ENCODE assay signal across 13 cellular contexts in the genomic region with DNA sequence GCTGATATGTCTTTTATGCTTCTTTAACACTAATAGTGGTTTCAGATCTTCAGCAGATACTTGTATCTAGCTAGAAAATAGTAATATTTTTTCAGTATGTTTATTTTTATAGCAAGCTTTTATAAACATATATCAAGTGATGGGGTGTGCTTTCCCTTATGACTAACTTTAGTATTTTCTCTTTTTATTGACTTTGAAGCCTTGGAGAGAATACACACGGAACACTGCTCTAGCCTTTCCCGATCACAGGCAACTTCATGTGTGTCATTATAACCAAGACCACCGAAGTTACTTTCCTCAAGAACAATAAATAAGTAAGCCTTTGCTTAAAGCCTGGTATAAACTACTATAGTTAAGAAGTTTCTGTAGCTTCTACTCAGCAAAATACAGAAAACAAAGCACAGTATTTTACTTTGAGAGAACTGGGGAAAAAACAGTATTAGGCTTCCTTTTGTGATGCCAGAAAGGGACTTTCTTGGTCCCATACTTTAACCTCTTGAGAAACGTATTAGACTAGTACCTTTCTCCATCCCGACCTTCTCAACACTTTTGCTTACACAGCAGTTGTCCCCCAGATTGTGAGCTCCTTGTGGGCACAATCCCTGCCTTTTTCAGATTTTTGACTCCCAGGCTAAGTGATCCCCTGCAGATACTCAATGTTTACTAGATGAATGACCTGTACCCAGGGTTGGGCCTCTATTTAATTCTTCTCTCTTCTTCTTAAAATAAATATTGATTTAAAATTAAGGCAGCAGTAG. TPM values are rescaled to one million over a fixed set of nuclear protein-coding genes. Genes with fewer than 3 reads are reported as not detected.
DNase-seq lines count a peak whose midpoint lies in the region; ATAC-seq, FAIRE-seq and TF ChIP-seq lines count a peak whose summit lies in the region.
"Had no signal": no experiment of that assay in that cellular context is flagged by ENCODE, and none has a peak within 500 bp of the region (broad histone marks: within the 10 kb centered on the region; RNA-seq: fewer than 3 reads in every experiment).

No MANE protein-coding gene starts in this region.

- no peak overlapping the region for H3K9ac ChIP-seq in astrocyte (ENCODE audit: low read length)

- H3K36me3 Mint-ChIP-seq in astrocyte (ENCODE audit: low read depth, unreplicated experiment) = no peaks in the 10 kb centered on the region
- no peaks in the 10 kb centered on the region for H3K36me3 Mint-ChIP-seq in mesothelial cell of epicardium

- FAIRE-seq in A549 (lab: Jason Lieb, UNC) = no peak
- no peak for FAIRE-seq in astrocyte (lab: Jason Lieb, UNC)

- no peak for DNase-seq in A549 (ENCODE audit: low read depth in 1 of 2, low spot score in 1 of 2)
- DNase-seq in HCEC 1CT = peak; percentile 25
- DNase-seq in astrocyte (ENCODE audit: low read depth) = no peak
- no peak for DNase-seq in mesothelial cell of epicardium (ENCODE audit: low spot score in 2 of 2, unreplicated experiment in 2 of 2)
- no peak for DNase-seq in GM10248 (ENCODE audit: extremely low spot score)
- no peak for DNase-seq in inferior parietal cortex (ENCODE audit: extremely low spot score)
- DNase-seq in GM19238 (ENCODE audit: insufficient read length, low spot score) = no peak
- DNase-seq: activated CD4-positive, alpha-beta T cell treated with anti-CD3 and anti-CD28 coated beads, Interleukin-2, amount 50 U/mL, for 4 hours; NCI-H510A treated with DMSO at 0.1 percent for 48 hours; SIG-M5; stimulated activated naive B cell treated with anti-CD40 and anti-IgM and Interleukin-4, amounts not matched to agents 10 μg/mL and 1 μg/mL and 100 μg/mL, for 72 hours had no signal

- no peak for ATAC-seq in A549
- no peak for ATAC-seq in HG03342 (IDR thresholded peaks at IDR 0.05; ENCODE audit: unreplicated experiment)
- ATAC-seq: stimulated activated naive B cell treated with anti-CD40 and anti-IgM and Interleukin-4, amounts not matched to agents 10 μg/mL and 1 μg/mL and 100 μg/mL, for 72 hours had no signal

- TF ChIP-seq EP300 in A549 (IDR thresholded peaks at IDR 0.05) = no peak

- no peak for TF ChIP-seq POLR2A in A549 (IDR thresholded peaks at IDR 0.05; ENCODE audit: low read length)

- POLR2A ChIA-PET in A549 (lab: Yijun Ruan, JAX) = no interaction called here
- POLR2A ChIA-PET in GM10248 (lab: Yijun Ruan, JAX) = no interaction called here

- TF ChIP-seq CTCF in A549 (IDR thresholded peaks at IDR 0.05) = no peak
- no peak for TF ChIP-seq CTCF in astrocyte (IDR thresholded peaks at IDR 0.05; ENCODE audit: insufficient read depth, low read depth, low read length)
- no peak for TF ChIP-seq CTCF in mesothelial cell of epicardium (IDR thresholded peaks at IDR 0.05; ENCODE audit: unreplicated experiment)
- no peak for TF ChIP-seq CTCF in GM10248 (IDR thresholded peaks at IDR 0.05; ENCODE audit: control extremely low read depth, extremely low read depth, low read depth, missing control alignments)

- H3K27ac Mint-ChIP-seq in astrocyte (ENCODE audit: unreplicated experiment) = peak overlapping the region; percentile 48
- H3K27ac Mint-ChIP-seq in mesothelial cell of epicardium = peak overlapping the region; percentile 41
- H3K27ac Mint-ChIP-seq: stimulated activated naive B cell treated with anti-CD40 and anti-IgM and Interleukin-4, amounts not matched to agents 10 μg/mL and 1 μg/mL and 100 μg/mL, for 72 hours had no signal

- H3K4me1 Mint-ChIP-seq in astrocyte (ENCODE audit: low read depth, unreplicated experiment) (peaks cover 46% of the 10 kb centered on the region), mesothelial cell of epicardium (peaks cover 57% of the 10 kb centered on the region)

- H3K9me3 ChIP-seq in A549 (no peaks in the 10 kb centered on the region), astrocyte (ENCODE audit: insufficient read depth, low read depth, low read length) (no peaks in the 10 kb centered on the region)
- H3K9me3 ChIP-seq: HAP-1 had no signal

- no peak overlapping the region for H2AFZ ChIP-seq in astrocyte (ENCODE audit: low read depth, low read length)

- peak overlapping the region; percentile 7 for H3K4me3 Mint-ChIP-seq in astrocyte (ENCODE audit: unreplicated experiment)
- H3K4me3 Mint-ChIP-seq in mesothelial cell of epicardium = no peak overlapping the region
- H3K4me3 Mint-ChIP-seq: stimulated activated naive B cell treated with anti-CD40 and anti-IgM and Interleukin-4, amounts not matched to agents 10 μg/mL and 1 μg/mL and 100 μg/mL, for 72 hours had no signal

- peaks cover 30% of the 10 kb centered on the region for H4K20me1 ChIP-seq in astrocyte (ENCODE audit: insufficient read depth, low read length)

- peaks cover 78% of the 10 kb centered on the region for H3K79me2 ChIP-seq in astrocyte (ENCODE audit: insufficient read depth, low read length)

- peaks cover 64% of the 10 kb centered on the region for H3K4me1 ChIP-seq in A549
- H3K4me1 ChIP-seq in astrocyte (ENCODE audit: insufficient read depth, low read length) = peaks cover 32% of the 10 kb centered on the region

- CTCF ChIA-PET in A549 (lab: Yijun Ruan, JAX) = interaction anchor here (1.1 kb wide), 1 partner anchor 100 kb away, joined by 3 read pairs; no protein-coding TSS in a partner anchor
- CTCF ChIA-PET in GM10248 (lab: Yijun Ruan, JAX) = interaction anchor here (3.2 kb wide), 1 partner anchor 33 kb away, joined by 9 read pairs; no protein-coding TSS in a partner anchor

- no peaks in the 10 kb centered on the region for H3K27me3 Mint-ChIP-seq in astrocyte (ENCODE audit: low read depth, unreplicated experiment)
- H3K27me3 Mint-ChIP-seq in mesothelial cell of epicardium (ENCODE audit: low read depth) = no peaks in the 10 kb centered on the region
- H3K27me3 Mint-ChIP-seq: stimulated activated naive B cell treated with anti-CD40 and anti-IgM and Interleukin-4, amounts not matched to agents 10 μg/mL and 1 μg/mL and 100 μg/mL, for 72 hours had no signal

- H3K9me3 Mint-ChIP-seq in astrocyte (ENCODE audit: unreplicated experiment) = no peaks in the 10 kb centered on the region
- H3K9me3 Mint-ChIP-seq in mesothelial cell of epicardium = no peaks in the 10 kb centered on the region

- no peaks in the 10 kb centered on the region for H3K36me3 ChIP-seq in astrocyte (ENCODE audit: insufficient read depth, low read length)

- no peak overlapping the region for H3K27ac ChIP-seq in A549
- H3K27ac ChIP-seq in astrocyte (ENCODE audit: low read depth, low read length) = no peak overlapping the region

- H3K27me3 ChIP-seq in astrocyte (ENCODE audit: insufficient read depth, low read length) = no peaks in the 10 kb centered on the region

- 82% methylated on average over 5 of the region's 5 CpGs for WGBS in A549 (ENCODE audit: missing lambda C conversion rate)

- H3K4me2 ChIP-seq in A549 = peak overlapping the region; percentile 84
- H3K4me2 ChIP-seq in astrocyte (ENCODE audit: low read length) = peak overlapping the region; percentile 13

- no peak overlapping the region for H3K4me3 ChIP-seq in A549
- H3K4me3 ChIP-seq in astrocyte (ENCODE audit: insufficient read depth, low read depth, low read length) = no peak overlapping the region
- H3K4me3 ChIP-seq: HAP-1 had no signal

- no peak for TF ChIP-seq RAD21 in A549 (conservative IDR thresholded peaks at IDR 0.05 in 1 of 2, IDR thresholded peaks at IDR 0.05 in 1 of 2)

TF ChIP-seq in A549, 52 proteins besides CTCF, POLR2A, EP300 and RAD21:
- no peak for TF ChIP-seq RFX5 (IDR thresholded peaks at IDR 0.05)
- no peak for TF ChIP-seq HEYL (CRISPR knock-in tag; IDR thresholded peaks at IDR 0.05)
- TF ChIP-seq TP53 (CRISPR knock-in tag; IDR thresholded peaks at IDR 0.05) = no peak
- no peak for TF ChIP-seq ATOH8 (CRISPR knock-in tag; IDR thresholded peaks at IDR 0.05; ENCODE audit: low read depth)
- TF ChIP-seq MAFK (IDR thresholded peaks at IDR 0.05; ENCODE audit: partially characterized antibody) = peak; percentile 42
- no peak for TF ChIP-seq NFE2L2 (conservative IDR thresholded peaks at IDR 0.05; ENCODE audit: low read length)
- TF ChIP-seq FOSB (CRISPR knock-in tag; IDR thresholded peaks at IDR 0.05) = no peak

RNA-seq across cellular contexts. Expression of gene ADSS2, which starts 3.3 kb away (rescaled TPM):
- polyA plus RNA-seq in A549 (2011; rRNA removed) (43.9 and 74.3 TPM in 2 replicates), A549 (2017; fragmentation: RNase III; extraction: RNeasy Plus Mini Kit Qiagen cat#74134 plus additional on column Dnase treatment) (42.4 to 46.1 TPM (median 45.2 TPM) in 3 replicates)
- 21.9 and 22.1 TPM in 2 replicates for polyA plus RNA-seq in A549 (2012; cell fraction: cytosol; rRNA removed)
- polyA plus RNA-seq in A549 (2012; cell fraction: nucleus; rRNA removed) = 11.3 and 12.2 TPM in 2 replicates
- polyA minus RNA-seq in A549 (2011; rRNA and poly(A)+ RNA removed) = 10.6 and 11.0 TPM in 2 replicates
- total RNA-seq in astrocyte (53.9 and 54.4 TPM in 2 replicates), mesothelial cell of epicardium (50.7 to 52.6 TPM (median 52.4 TPM) in 3 replicates)

RNA-seq across cellular contexts. Expression of gene CATSPERE, which starts 12.6 kb away (rescaled TPM):
- 0.43 and 0.63 TPM in 2 replicates for polyA plus RNA-seq in A549 (2011; rRNA removed)
- polyA plus RNA-seq in A549 (2012; cell fraction: cytosol; rRNA removed) = 0.03 and 0.04 TPM in 2 replicates
- 0.07 and 0.12 TPM in 2 replicates for polyA plus RNA-seq in A549 (2012; cell fraction: nucleus; rRNA removed)
- polyA plus RNA-seq in A549 (2017; fragmentation: RNase III; extraction: RNeasy Plus Mini Kit Qiagen cat#74134 plus additional on column Dnase treatment) = 0.22 to 0.33 TPM (median 0.25 TPM) in 3 replicates
- polyA minus RNA-seq in A549 (2011; rRNA and poly(A)+ RNA removed) = 0.49 and 1.2 TPM in 2 replicates
- total RNA-seq in astrocyte = 1.1 TPM in 2 replicates
- 2.2 to 2.7 TPM (median 2.5 TPM) in 3 replicates for total RNA-seq in mesothelial cell of epicardium
